Comparison of ENCODE assay signal across 11 cellular contexts in the genomic region with DNA sequence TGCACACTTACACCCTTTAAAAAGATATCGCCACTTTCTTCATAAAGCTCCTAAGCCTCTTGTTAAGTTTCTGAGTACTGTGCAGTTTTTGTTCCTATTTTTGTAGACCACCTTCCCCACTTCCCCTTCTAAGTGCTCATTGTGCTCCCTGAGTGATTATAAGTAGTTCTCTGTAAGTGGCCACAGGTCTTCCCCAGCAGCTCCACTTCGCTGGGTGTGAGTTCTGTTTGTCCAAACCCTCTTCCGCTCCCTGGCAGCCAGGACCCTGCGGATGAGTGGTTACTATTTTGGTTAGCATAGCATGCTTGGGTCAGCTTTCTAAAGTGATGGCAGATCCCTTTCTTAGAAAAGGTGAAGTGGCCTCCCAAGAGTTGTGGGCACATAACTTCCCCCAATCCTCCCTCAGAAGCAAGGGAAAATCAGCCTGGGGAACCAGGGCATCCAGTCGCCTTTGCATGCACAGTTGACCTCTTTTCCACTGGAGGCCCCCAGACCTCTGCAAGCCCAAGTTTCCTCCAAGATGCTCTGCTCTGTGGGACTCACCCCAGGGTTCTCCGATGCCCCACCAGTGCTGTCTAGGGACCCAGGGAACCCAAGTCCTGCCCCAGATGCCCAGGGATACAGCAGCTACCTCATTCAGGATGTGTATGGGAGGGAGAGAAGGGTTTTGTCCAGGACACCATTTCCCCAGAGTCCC.
DNase-seq lines count a peak whose midpoint lies in the region; ATAC-seq and TF ChIP-seq lines count a peak whose summit lies in the region.
"Had no signal": no experiment of that assay in that cellular context is flagged by ENCODE, and none has a peak within 500 bp of the region (broad histone marks: within the 10 kb centered on the region; RNA-seq: fewer than 3 reads in every experiment).

No MANE protein-coding gene starts in this region.

- peaks cover 63% of the 10 kb centered on the region for H3K4me1 Mint-ChIP-seq in activated CD8-positive, alpha-beta memory T cell treated with anti-CD3 and anti-CD28 coated beads, Interleukin-2, amount 10 ng/mL, durations not matched to agents 7 days and 5 days
- H3K4me1 Mint-ChIP-seq in stimulated activated naive B cell treated with anti-CD40 and anti-IgM and Interleukin-4, amounts not matched to agents 10 μg/mL and 1 μg/mL and 100 μg/mL, for 72 hours: peaks cover 49 to 72% of the 10 kb centered on the region in 2 donors

- no peaks in the 10 kb centered on the region for H3K36me3 ChIP-seq in OCI-LY7 (ENCODE audit: insufficient read depth, low read length)
- H3K36me3 ChIP-seq in BE2C: no peaks in the 10 kb centered on the region
- no peaks in the 10 kb centered on the region for H3K36me3 ChIP-seq in right atrium auricular region
- H3K36me3 ChIP-seq: brain microvascular endothelial cell had no signal

- TF ChIP-seq CTCF in OCI-LY7 (conservative IDR thresholded peaks at IDR 0.05; ENCODE audit: low read length): no peak
- TF ChIP-seq CTCF in BE2C (IDR thresholded peaks at IDR 0.05; ENCODE audit: low read depth, low read length): no peak
- TF ChIP-seq CTCF in right atrium auricular region (IDR thresholded peaks at IDR 0.05): no peak

- no peaks in the 10 kb centered on the region for H3K27me3 ChIP-seq in BE2C
- no peaks in the 10 kb centered on the region for H3K27me3 ChIP-seq in right atrium auricular region
- H3K27me3 ChIP-seq: brain microvascular endothelial cell had no signal

- H3K27ac ChIP-seq in OCI-LY7 (ENCODE audit: low read depth, low read length, poor library complexity, severe bottlenecking): peak overlapping the region; percentile 61
- no peak overlapping the region for H3K27ac ChIP-seq in right atrium auricular region
- H3K27ac ChIP-seq: brain microvascular endothelial cell had no signal

- H3K4me3 Mint-ChIP-seq in activated CD8-positive, alpha-beta memory T cell treated with anti-CD3 and anti-CD28 coated beads, Interleukin-2, amount 10 ng/mL, durations not matched to agents 7 days and 5 days: no peak overlapping the region
- peak overlapping the region in 1 of 2 donors; percentile 27 for H3K4me3 Mint-ChIP-seq in stimulated activated naive B cell treated with anti-CD40 and anti-IgM and Interleukin-4, amounts not matched to agents 10 μg/mL and 1 μg/mL and 100 μg/mL, for 72 hours

- no peaks in the 10 kb centered on the region for H3K27me3 Mint-ChIP-seq in activated CD8-positive, alpha-beta memory T cell treated with anti-CD3 and anti-CD28 coated beads, Interleukin-2, amount 10 ng/mL, durations not matched to agents 7 days and 5 days
- H3K27me3 Mint-ChIP-seq in stimulated activated naive B cell treated with anti-CD40 and anti-IgM and Interleukin-4, amounts not matched to agents 10 μg/mL and 1 μg/mL and 100 μg/mL, for 72 hours: peaks cover 34 to 59% of the 10 kb centered on the region in 2 donors

- no peak overlapping the region for H3K27ac Mint-ChIP-seq in activated CD8-positive, alpha-beta memory T cell treated with anti-CD3 and anti-CD28 coated beads, Interleukin-2, amount 10 ng/mL, durations not matched to agents 7 days and 5 days
- H3K27ac Mint-ChIP-seq in stimulated activated naive B cell treated with anti-CD40 and anti-IgM and Interleukin-4, amounts not matched to agents 10 μg/mL and 1 μg/mL and 100 μg/mL, for 72 hours: no peak overlapping the region

- POLR2A ChIA-PET in OCI-LY7 (lab: Charles Lee): interaction anchor here (0.9 to 1.0 kb wide), 2 partner anchors 22 to 147 kb away, joined by 3 to 5 read pairs; no protein-coding TSS in a partner anchor

- H3K9me3 ChIP-seq in OCI-LY7 (ENCODE audit: low read length) (no peaks in the 10 kb centered on the region), BE2C (no peaks in the 10 kb centered on the region; the same call in 1 of the 2 replicates), right atrium auricular region (no peaks in the 10 kb centered on the region)

- no TSS peak for BruUV-seq in OCI-LY7 (replicated peaks; lab: Mats Ljungman, UMichigan)

- no peak for ATAC-seq in activated CD8-positive, alpha-beta memory T cell treated with anti-CD3 and anti-CD28 coated beads, Interleukin-2, amount 10 ng/mL, durations not matched to agents 7 days and 5 days
- ATAC-seq in HG03039 (IDR thresholded peaks at IDR 0.05; ENCODE audit: unreplicated experiment): peak; percentile 74
- peak; percentile 89 to 96 for ATAC-seq in stimulated activated naive B cell treated with anti-CD40 and anti-IgM and Interleukin-4, amounts not matched to agents 10 μg/mL and 1 μg/mL and 100 μg/mL, for 72 hours (replicated peaks)

- peaks cover 72% of the 10 kb centered on the region for H3K4me1 ChIP-seq in OCI-LY7 (ENCODE audit: insufficient read depth, low read length, poor library complexity, severe bottlenecking)
- H3K4me1 ChIP-seq in BE2C: no peaks in the 10 kb centered on the region
- peaks cover 0 to 29% of the 10 kb centered on the region in 2 donors for H3K4me1 ChIP-seq in right atrium auricular region

- H3K4me2 ChIP-seq in OCI-LY7 (ENCODE audit: low read length): peak overlapping the region; percentile 70

- DNase-seq in activated CD8-positive, alpha-beta memory T cell treated with anti-CD3 and anti-CD28 coated beads, Interleukin-2, amount 50 U/mL, for 48 hours: peak; percentile 30
- DNase-seq in activated CD8-positive, alpha-beta memory T cell treated with anti-CD3 and anti-CD28 coated beads, Interleukin-2, amount 10 ng/mL, durations not matched to agents 7 days and 5 days: no peak
- DNase-seq in OCI-LY7 (ENCODE audit: low spot score): peak; percentile 87
- peak; percentile 74 for DNase-seq in stimulated activated naive B cell treated with anti-CD40 and anti-IgM and Interleukin-4, amounts not matched to agents 10 μg/mL and 1 μg/mL and 100 μg/mL, for 72 hours
- DNase-seq in BE2C: no peak
- DNase-seq in right atrium auricular region (ENCODE audit: low spot score): no peak
- DNase-seq in NCI-H1092 treated with DMSO at 0.1 percent for 48 hours (lab: John Stamatoyannopoulos, UW): no peak
- DNase-seq: activated CD4-positive, CD25-positive, alpha-beta regulatory T cell; brain microvascular endothelial cell; NCI-H187 had no signal

- H3K36me3 Mint-ChIP-seq in activated CD8-positive, alpha-beta memory T cell treated with anti-CD3 and anti-CD28 coated beads, Interleukin-2, amount 10 ng/mL, durations not matched to agents 7 days and 5 days: peaks cover 4% of the 10 kb centered on the region
- no peaks in the 10 kb centered on the region for H3K36me3 Mint-ChIP-seq in stimulated activated naive B cell treated with anti-CD40 and anti-IgM and Interleukin-4, amounts not matched to agents 10 μg/mL and 1 μg/mL and 100 μg/mL, for 72 hours

- H3K79me2 ChIP-seq in OCI-LY7 (ENCODE audit: insufficient read depth, low read depth, low read length): no peaks in the 10 kb centered on the region

- H4K20me1 ChIP-seq in OCI-LY7 (ENCODE audit: insufficient read depth, low read length): no peaks in the 10 kb centered on the region

- no peaks in the 10 kb centered on the region for H3K9me2 ChIP-seq in OCI-LY7 (ENCODE audit: insufficient read depth, low read length)

- H3K9me3 Mint-ChIP-seq in activated CD8-positive, alpha-beta memory T cell treated with anti-CD3 and anti-CD28 coated beads, Interleukin-2, amount 10 ng/mL, durations not matched to agents 7 days and 5 days (ENCODE audit: low read depth): no peaks in the 10 kb centered on the region
- H3K9me3 Mint-ChIP-seq in stimulated activated naive B cell treated with anti-CD40 and anti-IgM and Interleukin-4, amounts not matched to agents 10 μg/mL and 1 μg/mL and 100 μg/mL, for 72 hours: peaks cover 0 to 2% of the 10 kb centered on the region in 2 donors

- H2AFZ ChIP-seq in OCI-LY7 (ENCODE audit: low read length): peak overlapping the region; percentile 27; the same call in 1 of the 2 replicates

- CTCF ChIA-PET in activated CD8-positive, alpha-beta memory T cell treated with anti-CD3 and anti-CD28 coated beads, Interleukin-2, amount 10 ng/mL, durations not matched to agents 7 days and 5 days (lab: Charles Lee): interaction anchor here (1.0 kb wide), 1 partner anchor 9 kb away, joined by 5 read pairs; no protein-coding TSS in a partner anchor
- CTCF ChIA-PET in OCI-LY7 (lab: Charles Lee; ENCODE audit: unreplicated experiment): interaction anchor here (0.9 kb wide), 1 partner anchor 79 kb away, joined by 3 read pairs; no protein-coding TSS in a partner anchor

- intact Hi-C loops in OCI-LY7 (cut with micrococcal nuclease; ENCODE audit: unreplicated experiment): loop anchor here (2.0 to 5.0 kb wide), 2 partner anchors 51 to 53 kb away; no protein-coding TSS in a partner anchor

- H3K4me3 ChIP-seq in OCI-LY7 (ENCODE audit: low read depth, low read length, poor library complexity, severe bottlenecking) (peak overlapping the region; percentile 28), BE2C (ENCODE audit: low read depth, low read length) (no peak overlapping the region), right atrium auricular region (no peak overlapping the region)

Comparison
In these comparisons a context has a peak if more than half of its experiments do, and no peak if none do; other contexts are left out.
1. DNase-seq: peak in activated CD8-positive, alpha-beta memory T cell treated with anti-CD3 and anti-CD28 coated beads, Interleukin-2, amount 50 U/mL, for 48 hours (single experiment), OCI-LY7 (single experiment) and stimulated activated naive B cell treated with anti-CD40 and anti-IgM and Interleukin-4, amounts not matched to agents 10 μg/mL and 1 μg/mL and 100 μg/mL, for 72 hours (single experiment); none in activated CD8-positive, alpha-beta memory T cell treated with anti-CD3 and anti-CD28 coated beads, Interleukin-2, amount 10 ng/mL, durations not matched to agents 7 days and 5 days (single experiment), BE2C (single experiment), right atrium auricular region (single experiment) and NCI-H1092 treated with DMSO at 0.1 percent for 48 hours (single experiment).